In genomic region chr7:142770720-142771352, GRCh38 we compare ENCODE assay signal across 9 cellular contexts.
A peak's percentile ranks its signal among the peaks of the same experiment; 100 is the strongest.
DNase-seq lines count a peak whose midpoint lies in the region; ATAC-seq lines count a peak whose summit lies in the region.
"Had no signal": no experiment of that assay in that cellular context is flagged by ENCODE, and none has a peak within 500 bp of the region (broad histone marks: within the 10 kb centered on the region; RNA-seq: fewer than 3 reads in every experiment).

PRSS2 (plus strand) TSS chr7:142770970; CDS start chr7:142770983, 13 bp downstream.

- peak; percentile 22 for ATAC-seq in GM18517 (IDR thresholded peaks at IDR 0.05; ENCODE audit: unreplicated experiment)
- ATAC-seq in GM21526 (IDR thresholded peaks at IDR 0.05; ENCODE audit: low FRiP score, unreplicated experiment): peak; percentile 19
- ATAC-seq in HG03354 (IDR thresholded peaks at IDR 0.05; ENCODE audit: poor library complexity, severe bottlenecking, unreplicated experiment): peak; percentile 22

- in situ Hi-C loops in ACHN (cut with HindIII; ENCODE audit: low pct_ligation_motif_present, low pct_unique_long_range_greater_than_20kb, low sequenced_read_pairs): no loop called here

- DNase-seq in left kidney (ENCODE audit: low read depth, low spot score): peak; percentile 18
- no peak for DNase-seq in NCI-H1105 treated with DMSO at 0.1 percent for 48 hours (lab: John Stamatoyannopoulos, UW)
- no peak for DNase-seq in ACHN
- no peak for DNase-seq in activated CD4-positive, alpha-beta T cell treated with anti-CD3 and anti-CD28 coated beads, Interleukin-2, amount 50 U/mL, for 4 hours
- no peak for DNase-seq in effector CD4-positive, alpha-beta T cell
- DNase-seq: activated CD8-positive, alpha-beta T cell treated with anti-CD3 and anti-CD28 coated beads for 36 hours had no signal
